13 cellular contexts compared by ENCODE assay signal in the genomic region with DNA sequence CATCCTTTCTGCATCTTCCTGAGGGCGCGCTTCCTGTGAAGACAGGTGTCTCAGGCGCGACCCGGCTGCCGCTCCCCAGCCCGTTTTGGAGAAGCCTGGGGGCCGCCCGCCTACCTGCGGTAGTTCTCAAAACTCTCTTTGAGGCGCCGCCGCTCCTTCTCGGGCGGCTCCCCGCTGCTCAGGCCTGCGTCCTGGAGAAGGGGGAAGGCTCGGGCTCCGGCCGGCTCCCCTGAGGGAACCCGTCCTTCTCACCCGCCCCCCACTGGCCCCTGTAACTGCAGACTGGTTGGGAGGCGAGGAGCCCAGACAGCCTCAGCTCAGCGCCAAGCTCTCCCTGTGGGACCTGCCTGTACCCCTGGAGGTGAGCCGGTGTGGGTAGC. TPM values are rescaled to one million over a fixed set of nuclear protein-coding genes. Genes with fewer than 3 reads are reported as not detected.
DNase-seq lines count a peak whose midpoint lies in the region; ATAC-seq, FAIRE-seq and TF ChIP-seq lines count a peak whose summit lies in the region.
"Had no signal": no experiment of that assay in that cellular context is flagged by ENCODE, and none has a peak within 500 bp of the region (broad histone marks: within the 10 kb centered on the region; RNA-seq: fewer than 3 reads in every experiment).

No MANE protein-coding gene starts in this region.

- H3K9me3 Mint-ChIP-seq in immature natural killer cell: no peaks in the 10 kb centered on the region
- H3K9me3 Mint-ChIP-seq: stimulated activated naive CD8-positive, alpha-beta T cell treated with anti-CD3 and anti-CD28 coated beads, Interleukin-15, Interleukin-2, amounts not matched to agents 100 ng/mL and 50 ng/mL, for 24 hours had no signal

- TF ChIP-seq RAD21 in HepG2 (CRISPR knock-in tag; IDR thresholded peaks at IDR 0.05): no peak

- TF ChIP-seq EP300 in HepG2 (IDR thresholded peaks at IDR 0.05; ENCODE audit: low read depth in 2 of 2, low read length in 2 of 2): no peak
- no peak for TF ChIP-seq EP300 in HepG2 (CRISPR knock-in tag; IDR thresholded peaks at IDR 0.05; ENCODE audit: borderline replicate concordance)

- H3K27ac Mint-ChIP-seq in T-helper 17 cell (no peak overlapping the region), immature natural killer cell (no peak overlapping the region)
- H3K27ac Mint-ChIP-seq: stimulated activated naive CD8-positive, alpha-beta T cell treated with anti-CD3 and anti-CD28 coated beads, Interleukin-15, Interleukin-2, amounts not matched to agents 100 ng/mL and 50 ng/mL, for 24 hours had no signal

- H4K20me1 ChIP-seq in HepG2 (ENCODE audit: insufficient read depth, low read length): no peaks in the 10 kb centered on the region

- TF ChIP-seq CTCF in HepG2 (CRISPR knock-in tag; IDR thresholded peaks at IDR 0.05): no peak
- no peak for TF ChIP-seq CTCF in right lobe of liver (IDR thresholded peaks at IDR 0.05)

- BruUV-seq in HepG2 (replicated peaks; lab: Mats Ljungman, UMichigan): no TSS peak

- H3K27ac ChIP-seq in HepG2 (ENCODE audit: extremely low read length, insufficient read depth, low read length): no peak overlapping the region
- no peak overlapping the region for H3K27ac ChIP-seq in right lobe of liver
- H3K27ac ChIP-seq: SJSA1 had no signal

- H3K4me1 Mint-ChIP-seq in T-helper 17 cell (peaks cover 7% of the 10 kb centered on the region), immature natural killer cell (peaks cover 0 to 2% of the 10 kb centered on the region in 2 donors)

- H3K9ac ChIP-seq in HepG2 (ENCODE audit: insufficient read depth, low read depth, low read length): peak overlapping the region; percentile 34; the same call in 1 of the 2 replicates

- H3K36me3 ChIP-seq in HepG2 (replicated peaks in 1 of 2; ENCODE audit: control insufficient read depth in 1 of 2, insufficient read depth in 2 of 2, low read length in 2 of 2): no peaks in the 10 kb centered on the region
- H3K36me3 ChIP-seq in right lobe of liver: no peaks in the 10 kb centered on the region
- H3K36me3 ChIP-seq: pancreas had no signal

- H3K27me3 ChIP-seq in HepG2 (ENCODE audit: control insufficient read depth in 1 of 2, insufficient read depth in 2 of 2, low read length in 2 of 2) (no peaks in the 10 kb centered on the region), right lobe of liver (no peaks in the 10 kb centered on the region)
- H3K27me3 ChIP-seq: BE2C, pancreas, SJSA1 had no signal

- CTCF ChIA-PET in HepG2 (lab: Yijun Ruan, JAX; ENCODE audit: low intra/inter-chr PET ratio, low total read pairs): interaction anchor here (2.0 to 2.1 kb wide), 2 partner anchors 18 to 25 kb away, joined by 10 to 13 read pairs; no protein-coding TSS in a partner anchor

- no peak for ATAC-seq in HepG2
- ATAC-seq in right lobe of liver: no peak
- no peak for ATAC-seq in T-helper 17 cell
- ATAC-seq in HG03469 (IDR thresholded peaks at IDR 0.05; ENCODE audit: unreplicated experiment): no peak
- ATAC-seq in GM19463 (IDR thresholded peaks at IDR 0.05; ENCODE audit: unreplicated experiment): no peak

- TF ChIP-seq POLR2A in HepG2 (IDR thresholded peaks at IDR 0.05; ENCODE audit: insufficient read depth in 1 of 2, low read depth in 2 of 2, low read length in 2 of 2) (no peak), right lobe of liver (IDR thresholded peaks at IDR 0.05) (no peak)

- intact Hi-C loops in HepG2 (cut with micrococcal nuclease; ENCODE audit: unreplicated experiment): no loop called here
- intact Hi-C loops in right lobe of liver (cut with DNase I): no loop called here

- H3K36me3 Mint-ChIP-seq in T-helper 17 cell (ENCODE audit: low read depth) (no peaks in the 10 kb centered on the region), immature natural killer cell (peaks cover 0 to 4% (median 0%) of the 10 kb centered on the region in 3 donors)

- no peaks in the 10 kb centered on the region for H3K79me2 ChIP-seq in HepG2 (ENCODE audit: insufficient read depth, low read length)

- H3K9me3 ChIP-seq in HepG2 (ENCODE audit: low read length) (no peaks in the 10 kb centered on the region), right lobe of liver (no peaks in the 10 kb centered on the region), T-helper 17 cell (ENCODE audit: control insufficient read depth, low read length, poor library complexity, severe bottlenecking) (no peaks in the 10 kb centered on the region)
- H3K9me3 ChIP-seq: BE2C, left lung, pancreas had no signal

- no peak overlapping the region for H3K4me2 ChIP-seq in HepG2 (ENCODE audit: low read depth, low read length)

- H3K4me1 ChIP-seq in HepG2 (ENCODE audit: insufficient read depth, low read length) (peaks cover 25% of the 10 kb centered on the region), right lobe of liver (peaks cover 0 to 8% (median 5%) of the 10 kb centered on the region in 4 donors)

- POLR2A ChIA-PET in HepG2 (lab: Yijun Ruan, JAX): interaction anchor here (0.7 to 2.8 kb wide), 8 partner anchors 9 to 280 kb away, joined by 3 to 73 read pairs (median 12); partner anchors contain the start of genes CARD9, ENTR1 and PMPCA

- DNase-seq in HepG2 (ENCODE audit: low spot score) (no peak), right lobe of liver (no peak), T-helper 17 cell (no peak), immature natural killer cell (no peak), GF-D8 (lab: John Stamatoyannopoulos, UW) (no peak)
- no peak for DNase-seq in effector CD8-positive, alpha-beta T cell (lab: John Stamatoyannopoulos, UW)

- FAIRE-seq in HepG2 (lab: Jason Lieb, UNC): no peak
- FAIRE-seq: pancreas had no signal

- no peaks in the 10 kb centered on the region for H3K27me3 Mint-ChIP-seq in T-helper 17 cell
- H3K27me3 Mint-ChIP-seq in immature natural killer cell (ENCODE audit: low read depth in 3 of 3): peaks cover 0 to 4% (median 2%) of the 10 kb centered on the region in 3 donors
- H3K27me3 Mint-ChIP-seq: stimulated activated naive CD8-positive, alpha-beta T cell treated with anti-CD3 and anti-CD28 coated beads, Interleukin-15, Interleukin-2, amounts not matched to agents 100 ng/mL and 50 ng/mL, for 24 hours had no signal

- in situ Hi-C loops in HepG2 (cut with HindIII; ENCODE audit: extremely low pct_ligation_motif_present, low pct_unique_long_range_greater_than_20kb): no loop called here

- WGBS in HepG2 (ENCODE audit: low lambda C conversion rate): 95% methylated on average over 24 of the region's 25 CpGs
- no CpG with 5 or more reads among the region's 25 CpGs for WGBS in right lobe of liver (ENCODE audit: insufficient coverage, low coverage, low lambda C conversion rate, missing lambda C conversion rate)

- no peak overlapping the region for H2AFZ ChIP-seq in HepG2 (ENCODE audit: low read length)

- H3K4me3 ChIP-seq in HepG2 (replicated peaks in 1 of 3; ENCODE audit: insufficient read depth in 1 of 3, low read depth in 2 of 3, low read length in 3 of 3): no peak overlapping the region
- no peak overlapping the region for H3K4me3 ChIP-seq in right lobe of liver

- H3K4me3 Mint-ChIP-seq in T-helper 17 cell (peak overlapping the region; percentile 69), immature natural killer cell (peak overlapping the region in 4 of 5 donors; percentile 42 to 64 (median 49))
- H3K4me3 Mint-ChIP-seq: stimulated activated naive CD8-positive, alpha-beta T cell treated with anti-CD3 and anti-CD28 coated beads, Interleukin-15, Interleukin-2, amounts not matched to agents 100 ng/mL and 50 ng/mL, for 24 hours had no signal

RNA-seq across cellular contexts. Expression of gene DNLZ, which starts 0.8 kb away (rescaled TPM):
- total RNA-seq in HepG2 (2016; rRNA removed; fragmentation: Illumina TruSeq; extraction: Trizol) (5.4 and 8.0 TPM in 2 replicates), right lobe of liver (10 to 100 TPM in 3 of 6 experiments, 1 to 10 TPM in 3; 5.0 to 26.0 (median 10.4) TPM), T-helper 17 cell (10 to 100 TPM; 19.3 to 28.6 TPM)
- 8.5 and 9.7 TPM in 2 replicates for total RNA-seq in HepG2 (2016; cell fraction: cytosol; rRNA removed; fragmentation: Illumina TruSeq; extraction: Trizol; ENCODE audit: low read depth)
- 5.7 and 10.6 TPM in 2 replicates for total RNA-seq in HepG2 (2016; cell fraction: insoluble cytoplasmic fraction; rRNA removed; fragmentation: Illumina TruSeq; extraction: Trizol)
- total RNA-seq in HepG2 (2016; cell fraction: membrane; rRNA removed; fragmentation: Illumina TruSeq; extraction: Trizol): 8.2 and 10.5 TPM in 2 replicates
- 2.7 and 3.8 TPM in 2 replicates for total RNA-seq in HepG2 (2016; cell fraction: nucleus; rRNA removed; fragmentation: Illumina TruSeq; extraction: Trizol)
- polyA plus RNA-seq in HepG2 (2011; rRNA removed) (3.4 and 4.5 TPM in 2 replicates), immature natural killer cell (10 to 100 TPM; 58.4 to 77.4 (median 61.8) TPM)
- polyA plus RNA-seq in HepG2 (2011; cell fraction: cytosol; rRNA removed): 1.9 and 8.6 TPM in 2 replicates
- 4.9 and 10.5 TPM in 2 replicates for polyA plus RNA-seq in HepG2 (2011; cell fraction: nucleus; rRNA removed)
- 1.9 and 2.8 TPM in 2 replicates for polyA plus RNA-seq in HepG2 (2012)
- polyA plus RNA-seq in HepG2 (2016; cell fraction: cytosol; fragmentation: Illumina TruSeq; extraction: Trizol; ENCODE audit: low read depth): 8.4 and 8.5 TPM in 2 replicates
- polyA plus RNA-seq in HepG2 (2016; cell fraction: insoluble cytoplasmic fraction; fragmentation: Illumina TruSeq; extraction: Trizol; ENCODE audit: low read depth): 4.0 and 5.1 TPM in 2 replicates
- polyA plus RNA-seq in HepG2 (2016; cell fraction: membrane; fragmentation: Illumina TruSeq; extraction: Trizol; ENCODE audit: low read depth): 6.4 and 6.8 TPM in 2 replicates
- 5.5 and 7.2 TPM in 2 replicates for polyA plus RNA-seq in HepG2 (2016; cell fraction: nucleus; fragmentation: Illumina TruSeq; extraction: Trizol; ENCODE audit: insufficient read depth, low read depth)
- 0.90 and 2.5 TPM in 2 replicates for polyA minus RNA-seq in HepG2 (2011; rRNA and poly(A)+ RNA removed; ENCODE audit: low replicate concordance)
- 1.3 TPM in 1 of 2 replicates, not detected in the other for polyA minus RNA-seq in HepG2 (2011; cell fraction: cytosol; rRNA and poly(A)+ RNA removed)
- 2.6 and 2.8 TPM in 2 replicates for polyA minus RNA-seq in HepG2 (2011; cell fraction: nucleus; rRNA and poly(A)+ RNA removed)

RNA-seq across cellular contexts. Expression of gene CARD9, which starts 9.1 kb away (rescaled TPM):
- total RNA-seq in HepG2 (2016; rRNA removed; fragmentation: Illumina TruSeq; extraction: Trizol) (3.6 and 7.4 TPM in 2 replicates), right lobe of liver (1 to 10 TPM in 3 of 6 experiments, under 1 TPM in 3; 0.48 to 1.6 (median 1.1) TPM), T-helper 17 cell (1 to 10 TPM in 1 of 2 donors, under 1 TPM in 1; 0.86 to 1.9 TPM)
- total RNA-seq in HepG2 (2016; cell fraction: cytosol; rRNA removed; fragmentation: Illumina TruSeq; extraction: Trizol; ENCODE audit: low read depth): 2.1 TPM in 2 replicates
- 3.4 and 7.7 TPM in 2 replicates for total RNA-seq in HepG2 (2016; cell fraction: insoluble cytoplasmic fraction; rRNA removed; fragmentation: Illumina TruSeq; extraction: Trizol)
- total RNA-seq in HepG2 (2016; cell fraction: membrane; rRNA removed; fragmentation: Illumina TruSeq; extraction: Trizol): 1.7 and 2.5 TPM in 2 replicates
- total RNA-seq in HepG2 (2016; cell fraction: nucleus; rRNA removed; fragmentation: Illumina TruSeq; extraction: Trizol): 7.9 and 8.9 TPM in 2 replicates
- polyA plus RNA-seq in HepG2 (2011; rRNA removed) (3.3 and 7.2 TPM in 2 replicates), immature natural killer cell (under 1 TPM in 2 of 3 donors, not detected in 1; 0.28 to 0.56 TPM)
- 1.3 and 2.2 TPM in 2 replicates for polyA plus RNA-seq in HepG2 (2011; cell fraction: cytosol; rRNA removed)
- polyA plus RNA-seq in HepG2 (2011; cell fraction: nucleus; rRNA removed): 51.0 and 60.5 TPM in 2 replicates
- 2.6 and 4.5 TPM in 2 replicates for polyA plus RNA-seq in HepG2 (2012)
- polyA plus RNA-seq in HepG2 (2016; cell fraction: cytosol; fragmentation: Illumina TruSeq; extraction: Trizol; ENCODE audit: low read depth): 0.79 and 1.0 TPM in 2 replicates
- 2.6 and 5.2 TPM in 2 replicates for polyA plus RNA-seq in HepG2 (2016; cell fraction: insoluble cytoplasmic fraction; fragmentation: Illumina TruSeq; extraction: Trizol; ENCODE audit: low read depth)
- polyA plus RNA-seq in HepG2 (2016; cell fraction: membrane; fragmentation: Illumina TruSeq; extraction: Trizol; ENCODE audit: low read depth): 0.66 and 0.74 TPM in 2 replicates
- 23.4 and 24.3 TPM in 2 replicates for polyA plus RNA-seq in HepG2 (2016; cell fraction: nucleus; fragmentation: Illumina TruSeq; extraction: Trizol; ENCODE audit: insufficient read depth, low read depth)
- 2.0 and 6.6 TPM in 2 replicates for polyA minus RNA-seq in HepG2 (2011; rRNA and poly(A)+ RNA removed; ENCODE audit: low replicate concordance)
- 0.62 and 0.99 TPM in 2 replicates for polyA minus RNA-seq in HepG2 (2011; cell fraction: cytosol; rRNA and poly(A)+ RNA removed)
- polyA minus RNA-seq in HepG2 (2011; cell fraction: nucleus; rRNA and poly(A)+ RNA removed): 8.3 and 8.4 TPM in 2 replicates

RNA-seq across cellular contexts. Expression of gene SNAPC4, which starts 35.6 kb away (rescaled TPM):
- total RNA-seq in HepG2 (2016; rRNA removed; fragmentation: Illumina TruSeq; extraction: Trizol) (4.3 and 6.0 TPM in 2 replicates), right lobe of liver (1 to 10 TPM; 3.8 to 6.5 (median 5.4) TPM), T-helper 17 cell (10 to 100 TPM; 10.6 to 11.0 TPM)
- 0.51 and 0.88 TPM in 2 replicates for total RNA-seq in HepG2 (2016; cell fraction: cytosol; rRNA removed; fragmentation: Illumina TruSeq; extraction: Trizol; ENCODE audit: low read depth)
- total RNA-seq in HepG2 (2016; cell fraction: insoluble cytoplasmic fraction; rRNA removed; fragmentation: Illumina TruSeq; extraction: Trizol): 3.9 and 6.1 TPM in 2 replicates
- total RNA-seq in HepG2 (2016; cell fraction: membrane; rRNA removed; fragmentation: Illumina TruSeq; extraction: Trizol): 1.5 TPM in 2 replicates
- total RNA-seq in HepG2 (2016; cell fraction: nucleus; rRNA removed; fragmentation: Illumina TruSeq; extraction: Trizol): 7.0 and 9.4 TPM in 2 replicates
- polyA plus RNA-seq in HepG2 (2011; rRNA removed) (2.0 and 3.3 TPM in 2 replicates), immature natural killer cell (1 to 10 TPM in 2 of 3 donors, under 1 TPM in 1; 0.40 to 2.0 (median 1.0) TPM)
- 1.0 and 1.7 TPM in 2 replicates for polyA plus RNA-seq in HepG2 (2011; cell fraction: cytosol; rRNA removed)
- polyA plus RNA-seq in HepG2 (2011; cell fraction: nucleus; rRNA removed): 20.5 and 27.4 TPM in 2 replicates
- 3.3 TPM in 2 replicates for polyA plus RNA-seq in HepG2 (2012)
- 0.61 and 0.67 TPM in 2 replicates for polyA plus RNA-seq in HepG2 (2016; cell fraction: cytosol; fragmentation: Illumina TruSeq; extraction: Trizol; ENCODE audit: low read depth)
- 3.3 and 4.8 TPM in 2 replicates for polyA plus RNA-seq in HepG2 (2016; cell fraction: insoluble cytoplasmic fraction; fragmentation: Illumina TruSeq; extraction: Trizol; ENCODE audit: low read depth)
- 1.2 and 1.3 TPM in 2 replicates for polyA plus RNA-seq in HepG2 (2016; cell fraction: membrane; fragmentation: Illumina TruSeq; extraction: Trizol; ENCODE audit: low read depth)
- polyA plus RNA-seq in HepG2 (2016; cell fraction: nucleus; fragmentation: Illumina TruSeq; extraction: Trizol; ENCODE audit: insufficient read depth, low read depth): 37.0 and 38.1 TPM in 2 replicates
- 1.5 and 5.2 TPM in 2 replicates for polyA minus RNA-seq in HepG2 (2011; rRNA and poly(A)+ RNA removed; ENCODE audit: low replicate concordance)
- polyA minus RNA-seq in HepG2 (2011; cell fraction: cytosol; rRNA and poly(A)+ RNA removed): 0.53 and 1.1 TPM in 2 replicates
- 6.3 and 6.8 TPM in 2 replicates for polyA minus RNA-seq in HepG2 (2011; cell fraction: nucleus; rRNA and poly(A)+ RNA removed)

RNA-seq across cellular contexts. Expression of gene GPSM1, which starts 37.0 kb away (rescaled TPM):
- total RNA-seq in HepG2 (2016; rRNA removed; fragmentation: Illumina TruSeq; extraction: Trizol) (0.59 and 1.0 TPM in 2 replicates), right lobe of liver (1 to 10 TPM; 1.3 to 4.8 (median 4.1) TPM), T-helper 17 cell (10 to 100 TPM in 1 of 2 donors, 1 to 10 TPM in 1; 7.4 to 10.8 TPM)
- 0.26 and 0.30 TPM in 2 replicates for total RNA-seq in HepG2 (2016; cell fraction: cytosol; rRNA removed; fragmentation: Illumina TruSeq; extraction: Trizol; ENCODE audit: low read depth)
- total RNA-seq in HepG2 (2016; cell fraction: insoluble cytoplasmic fraction; rRNA removed; fragmentation: Illumina TruSeq; extraction: Trizol): 0.55 and 1.1 TPM in 2 replicates
- 0.53 and 0.72 TPM in 2 replicates for total RNA-seq in HepG2 (2016; cell fraction: membrane; rRNA removed; fragmentation: Illumina TruSeq; extraction: Trizol)
- total RNA-seq in HepG2 (2016; cell fraction: nucleus; rRNA removed; fragmentation: Illumina TruSeq; extraction: Trizol): 0.72 and 0.81 TPM in 2 replicates
- polyA plus RNA-seq in HepG2 (2011; rRNA removed) (2.4 and 3.4 TPM in 2 replicates), immature natural killer cell (1 to 10 TPM in 1 of 3 donors, under 1 TPM in 1, not detected in 1; 0.43 to 1.3 TPM)
- 1.6 and 2.7 TPM in 2 replicates for polyA plus RNA-seq in HepG2 (2011; cell fraction: cytosol; rRNA removed)
- polyA plus RNA-seq in HepG2 (2011; cell fraction: nucleus; rRNA removed): 11.3 and 15.0 TPM in 2 replicates
- 1.2 and 1.6 TPM in 2 replicates for polyA plus RNA-seq in HepG2 (2012)
- 0.28 and 0.43 TPM in 2 replicates for polyA plus RNA-seq in HepG2 (2016; cell fraction: cytosol; fragmentation: Illumina TruSeq; extraction: Trizol; ENCODE audit: low read depth)
- polyA plus RNA-seq in HepG2 (2016; cell fraction: insoluble cytoplasmic fraction; fragmentation: Illumina TruSeq; extraction: Trizol; ENCODE audit: low read depth): 0.72 and 1.2 TPM in 2 replicates
- polyA plus RNA-seq in HepG2 (2016; cell fraction: membrane; fragmentation: Illumina TruSeq; extraction: Trizol; ENCODE audit: low read depth): 0.61 and 1.2 TPM in 2 replicates
- polyA plus RNA-seq in HepG2 (2016; cell fraction: nucleus; fragmentation: Illumina TruSeq; extraction: Trizol; ENCODE audit: insufficient read depth, low read depth): 3.5 and 3.8 TPM in 2 replicates
- 2.9 and 5.8 TPM in 2 replicates for polyA minus RNA-seq in HepG2 (2011; rRNA and poly(A)+ RNA removed; ENCODE audit: low replicate concordance)
- polyA minus RNA-seq in HepG2 (2011; cell fraction: cytosol; rRNA and poly(A)+ RNA removed): 1.4 and 1.6 TPM in 2 replicates
- 1.7 TPM in 2 replicates for polyA minus RNA-seq in HepG2 (2011; cell fraction: nucleus; rRNA and poly(A)+ RNA removed)

RNA-seq across cellular contexts. Expression of gene ENTR1, which starts 46.1 kb away (rescaled TPM):
- total RNA-seq in HepG2 (2016; rRNA removed; fragmentation: Illumina TruSeq; extraction: Trizol) (56.6 and 76.4 TPM in 2 replicates), right lobe of liver (10 to 100 TPM; 27.9 to 53.5 (median 35.4) TPM), T-helper 17 cell (10 to 100 TPM; 46.5 to 51.8 TPM)
- 47.6 and 52.6 TPM in 2 replicates for total RNA-seq in HepG2 (2016; cell fraction: cytosol; rRNA removed; fragmentation: Illumina TruSeq; extraction: Trizol; ENCODE audit: low read depth)
- total RNA-seq in HepG2 (2016; cell fraction: insoluble cytoplasmic fraction; rRNA removed; fragmentation: Illumina TruSeq; extraction: Trizol): 51.9 and 75.7 TPM in 2 replicates
- total RNA-seq in HepG2 (2016; cell fraction: membrane; rRNA removed; fragmentation: Illumina TruSeq; extraction: Trizol): 90.1 and 92.9 TPM in 2 replicates
- 59.2 and 73.6 TPM in 2 replicates for total RNA-seq in HepG2 (2016; cell fraction: nucleus; rRNA removed; fragmentation: Illumina TruSeq; extraction: Trizol)
- polyA plus RNA-seq in HepG2 (2011; rRNA removed) (70.1 and 84.2 TPM in 2 replicates), immature natural killer cell (10 to 100 TPM in 1 of 3 donors, 1 to 10 TPM in 2; 5.7 to 11.5 (median 6.2) TPM)
- polyA plus RNA-seq in HepG2 (2011; cell fraction: cytosol; rRNA removed): 35.5 and 40.6 TPM in 2 replicates
- polyA plus RNA-seq in HepG2 (2011; cell fraction: nucleus; rRNA removed): 236 and 246 TPM in 2 replicates
- polyA plus RNA-seq in HepG2 (2012): 48.1 and 65.0 TPM in 2 replicates
- polyA plus RNA-seq in HepG2 (2016; cell fraction: cytosol; fragmentation: Illumina TruSeq; extraction: Trizol; ENCODE audit: low read depth): 47.0 and 48.8 TPM in 2 replicates
- 57.5 and 58.8 TPM in 2 replicates for polyA plus RNA-seq in HepG2 (2016; cell fraction: insoluble cytoplasmic fraction; fragmentation: Illumina TruSeq; extraction: Trizol; ENCODE audit: low read depth)
- 70.9 TPM in 2 replicates for polyA plus RNA-seq in HepG2 (2016; cell fraction: membrane; fragmentation: Illumina TruSeq; extraction: Trizol; ENCODE audit: low read depth)
- polyA plus RNA-seq in HepG2 (2016; cell fraction: nucleus; fragmentation: Illumina TruSeq; extraction: Trizol; ENCODE audit: insufficient read depth, low read depth): 178 and 194 TPM in 2 replicates
- 57.8 and 122 TPM in 2 replicates for polyA minus RNA-seq in HepG2 (2011; rRNA and poly(A)+ RNA removed; ENCODE audit: low replicate concordance)
- 17.6 and 22.7 TPM in 2 replicates for polyA minus RNA-seq in HepG2 (2011; cell fraction: cytosol; rRNA and poly(A)+ RNA removed)
- polyA minus RNA-seq in HepG2 (2011; cell fraction: nucleus; rRNA and poly(A)+ RNA removed): 46.1 and 48.1 TPM in 2 replicates
